24 cellular contexts compared by ENCODE assay signal in genomic region chr9:28120241-28121025, GRCh38.
DNase-seq lines count a peak whose midpoint lies in the region; ATAC-seq, FAIRE-seq and TF ChIP-seq lines count a peak whose summit lies in the region.
"Had no signal": no experiment of that assay in that cellular context is flagged by ENCODE, and none has a peak within 500 bp of the region (broad histone marks: within the 10 kb centered on the region; RNA-seq: fewer than 3 reads in every experiment).

No MANE protein-coding gene starts in this region.

- no peak for FAIRE-seq in H1 (lab: Jason Lieb, UNC)
- FAIRE-seq: colon had no signal

- no peak for TF ChIP-seq EP300 in H1 (IDR thresholded peaks at IDR 0.05; ENCODE audit: borderline replicate concordance in 1 of 2, low read depth in 2 of 2, low read length in 2 of 2)

- no peaks in the 10 kb centered on the region for H3K23me2 ChIP-seq in H1 (ENCODE audit: low read depth, low read length)

- no peak overlapping the region for H2BK15ac ChIP-seq in H1 (ENCODE audit: low read length)

- no peaks in the 10 kb centered on the region for H3K27me3 Mint-ChIP-seq in activated CD8-positive, alpha-beta memory T cell treated with anti-CD3 and anti-CD28 coated beads, Interleukin-2, amount 10 ng/mL, durations not matched to agents 7 days and 5 days
- H3K27me3 Mint-ChIP-seq: activated CD8-positive, alpha-beta T cell treated with anti-CD3 and anti-CD28 coated beads for 36 hours; activated naive CD4-positive, alpha-beta T cell treated with anti-CD3 and anti-CD28 coated beads, Interleukin-2, amount 10 ng/mL, durations not matched to agents 7 days and 5 days; CD4-positive, alpha-beta T cell had no signal

- H3K4me1 ChIP-seq in H1 (replicated peaks in 1 of 4; ENCODE audit: control insufficient read depth in 3 of 4, insufficient read depth in 4 of 4, low read length in 3 of 4), result no peaks in the 10 kb centered on the region; a peak in 2 of 7 replicates
- H3K4me1 ChIP-seq in hepatocyte (ENCODE audit: insufficient read depth), result no peaks in the 10 kb centered on the region
- H3K4me1 ChIP-seq: SJSA1, tibial artery had no signal

- no peaks in the 10 kb centered on the region for H3K4me1 Mint-ChIP-seq in activated CD8-positive, alpha-beta memory T cell treated with anti-CD3 and anti-CD28 coated beads, Interleukin-2, amount 10 ng/mL, durations not matched to agents 7 days and 5 days
- H3K4me1 Mint-ChIP-seq: activated naive CD4-positive, alpha-beta T cell treated with anti-CD3 and anti-CD28 coated beads, Interleukin-2, amount 10 ng/mL, durations not matched to agents 7 days and 5 days; naive thymus-derived CD8-positive, alpha-beta T cell had no signal

- DNase-seq in COR-L47 (lab: John Stamatoyannopoulos, UW), result peak; percentile 96
- DNase-seq in NB4 (ENCODE audit: low read depth), result peak; percentile 11
- peak; percentile 89 for DNase-seq in NCI-H345 treated with DMSO at 0.1 percent for 48 hours (lab: John Stamatoyannopoulos, UW; ENCODE audit: unreplicated experiment)
- no peak for DNase-seq in H1 (ENCODE audit: low read depth in 1 of 2, low spot score in 2 of 2)
- DNase-seq in activated CD8-positive, alpha-beta memory T cell treated with anti-CD3 and anti-CD28 coated beads, Interleukin-2, amount 10 ng/mL, durations not matched to agents 7 days and 5 days, result no peak
- no peak for DNase-seq in hepatocyte (ENCODE audit: low spot score)
- DNase-seq: activated CD8-positive, alpha-beta T cell treated with anti-CD3 and anti-CD28 coated beads for 36 hours; activated naive CD4-positive, alpha-beta T cell treated with anti-CD3 and anti-CD28 coated beads, Interleukin-2, amount 10 ng/mL, durations not matched to agents 7 days and 5 days; activated T-cell treated with anti-CD3 and anti-CD28 coated beads, Interleukin-2, amount 50 U/mL, for 4 hours; aorta; CD4-positive, alpha-beta T cell; islet precursor cell; naive thymus-derived CD8-positive, alpha-beta T cell; NCI-H526 treated with DMSO at 0.1 percent for 48 hours; PC-9; stimulated activated CD4-positive, alpha-beta T cell treated with anti-CD3 and anti-CD28 coated beads, Interleukin-2, amount 100 ng/mL, for 24 hours; stimulated activated naive CD8-positive, alpha-beta T cell treated with anti-CD3 and anti-CD28 coated beads, Interleukin-15, Interleukin-2, amounts not matched to agents 100 U/mL and 50 U/mL, for 24 hours; tibial artery had no signal

- no peak overlapping the region for H4K91ac ChIP-seq in H1 (replicated peaks; ENCODE audit: insufficient read length, low read length)

- H3K27me3 ChIP-seq in H1 (replicated peaks in 1 of 4; ENCODE audit: control insufficient read depth in 3 of 4, extremely low read depth in 1 of 4, insufficient read depth in 3 of 4, low read length in 3 of 4), result no peaks in the 10 kb centered on the region
- no peaks in the 10 kb centered on the region for H3K27me3 ChIP-seq in hepatocyte
- H3K27me3 ChIP-seq: SJSA1, tibial artery had no signal

- no peak overlapping the region for H4K8ac ChIP-seq in H1 (ENCODE audit: extremely low read depth, insufficient read depth, low read length)

- no peak for TF ChIP-seq RAD21 in H1 (IDR thresholded peaks at IDR 0.05 in 1 of 2, conservative IDR thresholded peaks at IDR 0.05 in 1 of 2; ENCODE audit: low read depth in 2 of 2, low read length in 2 of 2)

- H2AFZ ChIP-seq in H1 (ENCODE audit: low read length) (no peak overlapping the region), hepatocyte (no peak overlapping the region)
- H2AFZ ChIP-seq: PC-9 had no signal

- no peak overlapping the region for H3K27ac Mint-ChIP-seq in activated CD8-positive, alpha-beta memory T cell treated with anti-CD3 and anti-CD28 coated beads, Interleukin-2, amount 10 ng/mL, durations not matched to agents 7 days and 5 days
- H3K27ac Mint-ChIP-seq: activated CD8-positive, alpha-beta T cell treated with anti-CD3 and anti-CD28 coated beads for 36 hours; activated naive CD4-positive, alpha-beta T cell treated with anti-CD3 and anti-CD28 coated beads, Interleukin-2, amount 10 ng/mL, durations not matched to agents 7 days and 5 days; CD4-positive, alpha-beta T cell; naive thymus-derived CD8-positive, alpha-beta T cell; T-helper 2 cell treated with Interferon-gamma antibody and Interleukin-4, amounts not matched to agents 5 μg/mL and 100 μg/mL, for 36 hours had no signal

- H3K23ac ChIP-seq in H1 (ENCODE audit: insufficient read length), result no peak overlapping the region

- H2BK5ac ChIP-seq in H1 (ENCODE audit: low read depth, low read length), result no peak overlapping the region

- POLR2A ChIA-PET in H1 (lab: Charles Lee; ENCODE audit: partially characterized antibody), result no interaction called here

- no peak overlapping the region for H3K18ac ChIP-seq in H1 (ENCODE audit: extremely low read depth, low read length)

- H3K79me1 ChIP-seq in H1 (ENCODE audit: low read depth, low read length), result no peaks in the 10 kb centered on the region

- no peak overlapping the region for H3K4me3 Mint-ChIP-seq in activated CD8-positive, alpha-beta memory T cell treated with anti-CD3 and anti-CD28 coated beads, Interleukin-2, amount 10 ng/mL, durations not matched to agents 7 days and 5 days
- H3K4me3 Mint-ChIP-seq: activated CD8-positive, alpha-beta T cell treated with anti-CD3 and anti-CD28 coated beads for 36 hours; activated naive CD4-positive, alpha-beta T cell treated with anti-CD3 and anti-CD28 coated beads, Interleukin-2, amount 10 ng/mL, durations not matched to agents 7 days and 5 days; activated T-cell treated with anti-CD3 and anti-CD28 coated beads, Interleukin-2, amount 50 U/mL, for 4 hours; CD4-positive, alpha-beta T cell; naive thymus-derived CD8-positive, alpha-beta T cell; T-helper 2 cell treated with Interferon-gamma antibody and Interleukin-4, amounts not matched to agents 5 μg/mL and 100 μg/mL, for 36 hours had no signal

- H4K20me1 ChIP-seq in H1 (replicated peaks in 1 of 2; ENCODE audit: control insufficient read depth in 1 of 2, insufficient read depth in 2 of 2, low read length in 2 of 2) (no peaks in the 10 kb centered on the region), hepatocyte (ENCODE audit: insufficient read depth, poor library complexity, severe bottlenecking) (no peaks in the 10 kb centered on the region)

- no peak overlapping the region for H2BK12ac ChIP-seq in H1 (ENCODE audit: low read depth, low read length)

- H3K9me2 ChIP-seq in hepatocyte (replicated peaks; ENCODE audit: insufficient read depth), result no peaks in the 10 kb centered on the region

- H3K4ac ChIP-seq in H1 (replicated peaks; ENCODE audit: insufficient read length, low read depth, low read length), result no peak overlapping the region

- H3K9me3 ChIP-seq in H1 (ENCODE audit: insufficient read depth in 2 of 2, low read depth in 1 of 2, low read length in 1 of 2) (no peaks in the 10 kb centered on the region), hepatocyte (ENCODE audit: low read depth) (no peaks in the 10 kb centered on the region)
- H3K9me3 ChIP-seq: SJSA1, tibial artery had no signal

- H3K56ac ChIP-seq in H1 (replicated peaks; ENCODE audit: insufficient read length, low read depth, low read length), result no peak overlapping the region

- no peaks in the 10 kb centered on the region for H3K79me2 ChIP-seq in H1 (ENCODE audit: control insufficient read depth in 1 of 2, insufficient read depth in 2 of 2, low read length in 2 of 2)
- no peaks in the 10 kb centered on the region for H3K79me2 ChIP-seq in hepatocyte

- no peaks in the 10 kb centered on the region for H3K9me3 Mint-ChIP-seq in activated CD8-positive, alpha-beta memory T cell treated with anti-CD3 and anti-CD28 coated beads, Interleukin-2, amount 10 ng/mL, durations not matched to agents 7 days and 5 days (ENCODE audit: low read depth)
- H3K9me3 Mint-ChIP-seq: activated naive CD4-positive, alpha-beta T cell treated with anti-CD3 and anti-CD28 coated beads, Interleukin-2, amount 10 ng/mL, durations not matched to agents 7 days and 5 days; activated T-cell treated with anti-CD3 and anti-CD28 coated beads, Interleukin-2, amount 50 U/mL, for 4 hours; CD4-positive, alpha-beta T cell; naive thymus-derived CD8-positive, alpha-beta T cell; T-helper 2 cell treated with Interferon-gamma antibody and Interleukin-4, amounts not matched to agents 5 μg/mL and 100 μg/mL, for 36 hours had no signal

- no peak for TF ChIP-seq POLR2A in NB4 (IDR thresholded peaks at IDR 0.05; ENCODE audit: extremely low read depth, insufficient read length)
- TF ChIP-seq POLR2A in H1 (IDR thresholded peaks at IDR 0.05; ENCODE audit: control extremely low read depth in 1 of 2, low read depth in 2 of 2, low read length in 2 of 2), result no peak

- H3K27ac ChIP-seq in H1 (ENCODE audit: low read depth, low read length) (no peak overlapping the region), hepatocyte (no peak overlapping the region)
- H3K27ac ChIP-seq: KMS-11, PC-9, SJSA1, tibial artery had no signal

- H4K5ac ChIP-seq in H1 (ENCODE audit: insufficient read length, low read depth, low read length), result no peak overlapping the region

- CTCF ChIA-PET in H1 (lab: Charles Lee; ENCODE audit: partially characterized antibody), result no interaction called here
- CTCF ChIA-PET in activated CD8-positive, alpha-beta memory T cell treated with anti-CD3 and anti-CD28 coated beads, Interleukin-2, amount 10 ng/mL, durations not matched to agents 7 days and 5 days (lab: Charles Lee), result no interaction called here

- WGBS in H1 (ENCODE audit: extremely low coverage in 1 of 2, insufficient coverage in 1 of 2, insufficient read length in 1 of 2, insufficient replicate concordance in 2 of 2, low coverage in 1 of 2, low lambda C conversion rate in 2 of 2, missing lambda C conversion rate in 1 of 2), 2 experiments, result 91% methylated on average over 6 of the region's 6 CpGs; no CpG with 5 or more reads in 1 of the 2 experiments
- WGBS in hepatocyte (ENCODE audit: low lambda C conversion rate, missing lambda C conversion rate), result 75% methylated on average over 6 of the region's 6 CpGs

- no peaks in the 10 kb centered on the region for H3K36me3 Mint-ChIP-seq in activated CD8-positive, alpha-beta memory T cell treated with anti-CD3 and anti-CD28 coated beads, Interleukin-2, amount 10 ng/mL, durations not matched to agents 7 days and 5 days
- H3K36me3 Mint-ChIP-seq: activated naive CD4-positive, alpha-beta T cell treated with anti-CD3 and anti-CD28 coated beads, Interleukin-2, amount 10 ng/mL, durations not matched to agents 7 days and 5 days; naive thymus-derived CD8-positive, alpha-beta T cell had no signal

- no peak overlapping the region for H3K4me2 ChIP-seq in H1 (ENCODE audit: insufficient read depth in 1 of 2, low read depth in 2 of 2, low read length in 2 of 2)
- H3K4me2 ChIP-seq in hepatocyte, result no peak overlapping the region
- H3K4me2 ChIP-seq: KMS-11, PC-9 had no signal

- no peak overlapping the region for H3K14ac ChIP-seq in H1 (ENCODE audit: insufficient read length)

- H2BK20ac ChIP-seq in H1 (ENCODE audit: low read length), result no peak overlapping the region

- no peak overlapping the region for H3K9ac ChIP-seq in H1 (replicated peaks in 1 of 4; ENCODE audit: extremely low read depth in 1 of 4, low read depth in 3 of 4, low read length in 3 of 4)
- H3K9ac ChIP-seq: KMS-11 had no signal

- no peaks in the 10 kb centered on the region for H3K36me3 ChIP-seq in H1 (ENCODE audit: control insufficient read depth in 2 of 4, insufficient read depth in 4 of 4, low read length in 3 of 4)
- H3K36me3 ChIP-seq in hepatocyte (replicated peaks; ENCODE audit: insufficient read depth, low read depth), result no peaks in the 10 kb centered on the region
- H3K36me3 ChIP-seq: SJSA1, tibial artery had no signal

- ATAC-seq in HG02588 (IDR thresholded peaks at IDR 0.05; ENCODE audit: unreplicated experiment) (no peak), GM21717 (IDR thresholded peaks at IDR 0.05; ENCODE audit: unreplicated experiment) (no peak)
- ATAC-seq in activated CD8-positive, alpha-beta memory T cell treated with anti-CD3 and anti-CD28 coated beads, Interleukin-2, amount 10 ng/mL, durations not matched to agents 7 days and 5 days, result no peak
- ATAC-seq: activated CD8-positive, alpha-beta T cell treated with anti-CD3 and anti-CD28 coated beads for 36 hours; activated T-cell treated with anti-CD3 and anti-CD28 coated beads, Interleukin-2, amount 50 U/mL, for 4 hours; naive thymus-derived CD8-positive, alpha-beta T cell; stimulated activated naive CD8-positive, alpha-beta T cell treated with anti-CD3 and anti-CD28 coated beads, Interleukin-15, Interleukin-2, amounts not matched to agents 100 U/mL and 50 U/mL, for 24 hours had no signal

- TF ChIP-seq CTCF in NB4 (IDR thresholded peaks at IDR 0.05; ENCODE audit: low read depth, low read length), result no peak
- no peak for TF ChIP-seq CTCF in H1 (IDR thresholded peaks at IDR 0.05; ENCODE audit: control extremely low read depth in 1 of 3, insufficient read depth in 1 of 3, low read depth in 1 of 3, low read length in 3 of 3)
- no peak for TF ChIP-seq CTCF in hepatocyte (IDR thresholded peaks at IDR 0.05; ENCODE audit: poor library complexity)

- H3K4me3 ChIP-seq in NB4 (ENCODE audit: low read depth, low read length) (no peak overlapping the region), H1 (ENCODE audit: extremely low read depth in 1 of 4, insufficient read depth in 2 of 4, low read depth in 3 of 4, low read length in 4 of 4) (no peak overlapping the region), hepatocyte (no peak overlapping the region)
- H3K4me3 ChIP-seq: PC-9, SJSA1, tibial artery had no signal

- no peak overlapping the region for H2BK120ac ChIP-seq in H1 (replicated peaks; ENCODE audit: low read depth, low read length)

- no peak overlapping the region for H2AK5ac ChIP-seq in H1 (ENCODE audit: low read depth, low read length)

Comparison
In these comparisons a context has a peak if more than half of its experiments do, and no peak if none do; other contexts are left out.
1. DNase-seq: peak in COR-L47 (single experiment), NB4 (single experiment) and NCI-H345 treated with DMSO at 0.1 percent for 48 hours (single experiment); none in H1 (0 of 2), activated CD8-positive, alpha-beta memory T cell treated with anti-CD3 and anti-CD28 coated beads, Interleukin-2, amount 10 ng/mL, durations not matched to agents 7 days and 5 days (single experiment) and hepatocyte (single experiment).